Comparison of ENCODE assay signal across 1 cellular context in genomic region chr17:59785091-59785799, GRCh38.
TF ChIP-seq lines count a peak whose summit lies in the region.

No MANE protein-coding gene starts in this region.

TF ChIP-seq in A549, 52 proteins besides CTCF, POLR2A, EP300 and RAD21 (continued from another document):
- TF ChIP-seq RCOR1 (IDR thresholded peaks at IDR 0.05; ENCODE audit: low read depth, low read length) = no peak
- peak; percentile 84 for TF ChIP-seq ATOH8 (CRISPR knock-in tag; IDR thresholded peaks at IDR 0.05; ENCODE audit: low read depth)
- TF ChIP-seq CHD2 (IDR thresholded peaks at IDR 0.05; ENCODE audit: low read length, partially characterized antibody) = no peak
- no peak for TF ChIP-seq FOSL2 (IDR thresholded peaks at IDR 0.05)
- TF ChIP-seq FOSL2 (CRISPR knock-in tag; IDR thresholded peaks at IDR 0.05) = peak; percentile 97
- TF ChIP-seq E2F6 (IDR thresholded peaks at IDR 0.05; ENCODE audit: borderline replicate concordance, low read depth) = no peak
- no peak for TF ChIP-seq ZFP36 (IDR thresholded peaks at IDR 0.05; ENCODE audit: borderline replicate concordance, partially characterized antibody)
- peak; percentile 84 for TF ChIP-seq HMGXB4 (CRISPR knock-in tag; IDR thresholded peaks at IDR 0.05; ENCODE audit: borderline replicate concordance)
- no peak for TF ChIP-seq CHD4 (IDR thresholded peaks at IDR 0.05; ENCODE audit: borderline replicate concordance)
- peak; percentile 89 for TF ChIP-seq MAFK (IDR thresholded peaks at IDR 0.05; ENCODE audit: partially characterized antibody)
- TF ChIP-seq ZSCAN20 (CRISPR knock-in tag; IDR thresholded peaks at IDR 0.05) = peak; percentile 76
- peak; percentile 91 for TF ChIP-seq ZNF302 (CRISPR knock-in tag; IDR thresholded peaks at IDR 0.05)
TF ChIP-seq in A549: peak in this region for 18.
